ENCODE assay signal across 20 cellular contexts in the genomic region with DNA sequence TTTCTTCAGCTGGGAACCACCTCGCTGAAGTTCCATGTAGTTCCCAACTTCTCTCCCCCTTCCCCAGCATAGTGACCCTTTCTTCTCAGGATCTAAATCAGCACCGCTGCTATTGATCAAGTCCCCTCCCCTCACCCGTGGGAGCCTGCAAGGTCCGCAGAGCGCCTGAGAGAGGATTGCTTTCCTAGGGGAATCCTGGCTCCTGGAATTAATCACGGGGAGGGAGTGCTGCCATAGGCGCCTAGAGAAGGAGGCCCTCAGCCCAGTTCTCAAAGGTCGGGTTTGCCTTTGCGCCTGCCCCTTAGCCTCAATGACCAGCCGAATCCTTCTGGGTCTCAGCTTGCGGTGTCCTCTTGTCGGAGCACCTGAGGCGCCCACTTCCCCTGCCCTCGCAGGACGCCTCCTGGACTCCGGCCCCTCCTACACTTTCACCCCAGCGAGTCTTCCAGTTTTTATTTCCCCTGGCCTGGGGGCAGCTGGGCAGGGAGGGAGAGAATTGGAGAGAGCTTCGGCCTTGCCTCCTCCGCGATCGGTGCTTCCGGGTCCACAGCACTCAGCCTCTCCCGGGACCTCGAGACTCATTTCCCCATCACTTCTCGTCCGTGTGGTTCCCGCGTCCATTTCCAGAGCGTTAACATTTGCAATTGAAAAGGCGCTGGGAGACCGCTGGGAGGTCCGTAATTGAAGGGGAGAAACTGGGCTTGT. TPM values are rescaled to one million over a fixed set of nuclear protein-coding genes. Genes with fewer than 3 reads are reported as not detected.
DNase-seq lines count a peak whose midpoint lies in the region; ATAC-seq, FAIRE-seq and TF ChIP-seq lines count a peak whose summit lies in the region.
"Had no signal": no experiment of that assay in that cellular context is flagged by ENCODE, and none has a peak within 500 bp of the region (broad histone marks: within the 10 kb centered on the region; RNA-seq: fewer than 3 reads in every experiment).

No MANE protein-coding gene starts in this region.

- H3K36me3 Mint-ChIP-seq in activated T-helper 1 cell treated with anti-CD3 and anti-CD28 coated beads, Interleukin-12 subunit alpha, Interleukin-12 subunit beta, Interleukin-2, Interleukin-4 antibody, amounts not matched to agents 30 ng/mL and 10 ng/mL and 1 ng/mL, durations not matched to agents 14 hours and 24 hours and 36 hours (ENCODE audit: low read depth): peaks cover 3% of the 10 kb centered on the region

- peak overlapping the region; percentile 15 to 66 for H3K4me3 Mint-ChIP-seq in stimulated activated naive CD8-positive, alpha-beta T cell treated with anti-CD3 and anti-CD28 coated beads, Interleukin-15, amount 100 ng/mL, for 72 hours
- no peak overlapping the region for H3K4me3 Mint-ChIP-seq in activated T-helper 1 cell treated with anti-CD3 and anti-CD28 coated beads, Interleukin-12 subunit alpha, Interleukin-12 subunit beta, Interleukin-2, Interleukin-4 antibody, amounts not matched to agents 30 ng/mL and 10 ng/mL and 1 ng/mL, durations not matched to agents 14 hours and 24 hours and 36 hours

- H3K27me3 ChIP-seq in HepG2 (ENCODE audit: control insufficient read depth in 1 of 2, insufficient read depth in 2 of 2, low read length in 2 of 2) (peaks cover 45 to 94% of the 10 kb centered on the region in 2 experiments), sigmoid colon (peaks cover 77 to 100% (median 100%) of the 10 kb centered on the region in 3 donors)

- TF ChIP-seq RAD21 in HepG2 (CRISPR knock-in tag; IDR thresholded peaks at IDR 0.05): no peak

- peaks cover 93% of the 10 kb centered on the region for H3K4me1 Mint-ChIP-seq in stimulated activated naive CD8-positive, alpha-beta T cell treated with anti-CD3 and anti-CD28 coated beads, Interleukin-15, amount 100 ng/mL, for 72 hours
- H3K4me1 Mint-ChIP-seq in activated T-helper 1 cell treated with anti-CD3 and anti-CD28 coated beads, Interleukin-12 subunit alpha, Interleukin-12 subunit beta, Interleukin-2, Interleukin-4 antibody, amounts not matched to agents 30 ng/mL and 10 ng/mL and 1 ng/mL, durations not matched to agents 14 hours and 24 hours and 36 hours (ENCODE audit: low read depth): peaks cover 5% of the 10 kb centered on the region

- H3K9me3 ChIP-seq in HepG2 (ENCODE audit: low read length) (no peaks in the 10 kb centered on the region), sigmoid colon (no peaks in the 10 kb centered on the region)
- H3K9me3 ChIP-seq: gastrocnemius medialis, HAP-1 had no signal

- in situ Hi-C loops in HepG2 (cut with HindIII; ENCODE audit: extremely low pct_ligation_motif_present, low pct_unique_long_range_greater_than_20kb): no loop called here

- peaks cover 100% of the 10 kb centered on the region for H3K27me3 Mint-ChIP-seq in stimulated activated naive CD8-positive, alpha-beta T cell treated with anti-CD3 and anti-CD28 coated beads, Interleukin-15, amount 100 ng/mL, for 72 hours
- H3K27me3 Mint-ChIP-seq in activated T-helper 1 cell treated with anti-CD3 and anti-CD28 coated beads, Interleukin-12 subunit alpha, Interleukin-12 subunit beta, Interleukin-2, Interleukin-4 antibody, amounts not matched to agents 30 ng/mL and 10 ng/mL and 1 ng/mL, durations not matched to agents 14 hours and 24 hours and 36 hours (ENCODE audit: insufficient read depth): peaks cover 69% of the 10 kb centered on the region

- DNase-seq in stimulated activated naive CD8-positive, alpha-beta T cell treated with anti-CD3 and anti-CD28 coated beads, Interleukin-15, amount 100 ng/mL, for 72 hours: no peak
- no peak for DNase-seq in stimulated activated naive CD8-positive, alpha-beta T cell treated with anti-CD3 and anti-CD28 coated beads, Interleukin-15, Interleukin-2, amounts not matched to agents 100 U/mL and 50 U/mL, for 24 hours
- no peak for DNase-seq in activated T-helper 1 cell treated with anti-CD3 and anti-CD28 coated beads, Interleukin-12 subunit alpha, Interleukin-12 subunit beta, Interleukin-2, Interleukin-4 antibody, amounts not matched to agents 30 ng/mL and 10 ng/mL and 1 ng/mL, durations not matched to agents 14 hours and 24 hours and 36 hours (ENCODE audit: low spot score)
- DNase-seq in HepG2 (ENCODE audit: low spot score) (no peak), erythroblast (lab: John Stamatoyannopoulos, UW) (no peak), sigmoid colon (no peak), activated gamma-delta T cell treated with Interleukin-2 at 50 U/mL for 16 hours (no peak), posterior vena cava (ENCODE audit: low spot score) (no peak)
- DNase-seq: activated T-cell treated with anti-CD3 and anti-CD28 coated beads, Interleukin-2, amount 50 U/mL, for 1 hour; AML-193; gastrocnemius medialis; MM.1S; naive thymus-derived CD8-positive, alpha-beta T cell; NCI-H1930; SHP77 had no signal

- no peaks in the 10 kb centered on the region for H3K9me3 Mint-ChIP-seq in stimulated activated naive CD8-positive, alpha-beta T cell treated with anti-CD3 and anti-CD28 coated beads, Interleukin-15, amount 100 ng/mL, for 72 hours
- H3K9me3 Mint-ChIP-seq in activated T-helper 1 cell treated with anti-CD3 and anti-CD28 coated beads, Interleukin-12 subunit alpha, Interleukin-12 subunit beta, Interleukin-2, Interleukin-4 antibody, amounts not matched to agents 30 ng/mL and 10 ng/mL and 1 ng/mL, durations not matched to agents 14 hours and 24 hours and 36 hours: no peaks in the 10 kb centered on the region
- H3K9me3 Mint-ChIP-seq: naive thymus-derived CD8-positive, alpha-beta T cell had no signal

- H3K36me3 ChIP-seq in HepG2 (replicated peaks in 1 of 2; ENCODE audit: control insufficient read depth in 1 of 2, insufficient read depth in 2 of 2, low read length in 2 of 2) (no peaks in the 10 kb centered on the region), sigmoid colon (no peaks in the 10 kb centered on the region)
- H3K36me3 ChIP-seq: gastrocnemius medialis had no signal

- TF ChIP-seq CTCF in HepG2 (CRISPR knock-in tag; IDR thresholded peaks at IDR 0.05) (no peak), sigmoid colon (IDR thresholded peaks at IDR 0.05) (no peak)

- intact Hi-C loops in activated T-helper 1 cell treated with anti-CD3 and anti-CD28 coated beads, Interleukin-12 subunit alpha, Interleukin-12 subunit beta, Interleukin-2, Interleukin-4 antibody, amounts not matched to agents 30 ng/mL and 10 ng/mL and 1 ng/mL, durations not matched to agents 14 hours and 24 hours and 36 hours (cut with micrococcal nuclease): loop anchor here (1.0 kb wide), 1 partner anchor 10 kb away; no protein-coding TSS in a partner anchor
- intact Hi-C loops in HepG2 (cut with micrococcal nuclease; ENCODE audit: unreplicated experiment) (no loop called here), sigmoid colon (cut with DNase I) (no loop called here), posterior vena cava (cut with DNase I) (loop anchor here in 1 of 2 donors (5.0 kb wide), 1 partner anchor 280 kb away; no protein-coding TSS in a partner anchor)

- H3K27ac Mint-ChIP-seq in stimulated activated naive CD8-positive, alpha-beta T cell treated with anti-CD3 and anti-CD28 coated beads, Interleukin-15, amount 100 ng/mL, for 72 hours: peak overlapping the region in 1 of 2 donors; percentile 76
- H3K27ac Mint-ChIP-seq in activated T-helper 1 cell treated with anti-CD3 and anti-CD28 coated beads, Interleukin-12 subunit alpha, Interleukin-12 subunit beta, Interleukin-2, Interleukin-4 antibody, amounts not matched to agents 30 ng/mL and 10 ng/mL and 1 ng/mL, durations not matched to agents 14 hours and 24 hours and 36 hours: peak overlapping the region; percentile 68

- H3K4me2 ChIP-seq in HepG2 (ENCODE audit: low read depth, low read length): no peak overlapping the region

- H3K27ac ChIP-seq in HepG2 (ENCODE audit: extremely low read length, insufficient read depth, low read length): no peak overlapping the region
- no peak overlapping the region for H3K27ac ChIP-seq in sigmoid colon
- H3K27ac ChIP-seq: gastrocnemius medialis had no signal

- POLR2A ChIA-PET in HepG2 (lab: Yijun Ruan, JAX): no interaction called here

- no TSS peak for BruUV-seq in HepG2 (replicated peaks; lab: Mats Ljungman, UMichigan)

- H4K20me1 ChIP-seq in HepG2 (ENCODE audit: insufficient read depth, low read length): no peaks in the 10 kb centered on the region; the same call in 1 of the 2 replicates

- no peak overlapping the region for H3K9ac ChIP-seq in HepG2 (ENCODE audit: insufficient read depth, low read depth, low read length)

- no peak for TF ChIP-seq EP300 in HepG2 (IDR thresholded peaks at IDR 0.05; ENCODE audit: low read depth in 2 of 2, low read length in 2 of 2)
- TF ChIP-seq EP300 in HepG2 (CRISPR knock-in tag; IDR thresholded peaks at IDR 0.05; ENCODE audit: borderline replicate concordance): no peak
- TF ChIP-seq EP300 in sigmoid colon (IDR thresholded peaks at IDR 0.05): no peak

- H3K4me3 ChIP-seq in HepG2 (replicated peaks in 1 of 3; ENCODE audit: insufficient read depth in 1 of 3, low read depth in 2 of 3, low read length in 3 of 3) (no peak overlapping the region), sigmoid colon (no peak overlapping the region)
- H3K4me3 ChIP-seq: gastrocnemius medialis, HAP-1, lung had no signal

- TF ChIP-seq POLR2A in HepG2 (IDR thresholded peaks at IDR 0.05; ENCODE audit: insufficient read depth in 1 of 2, low read depth in 2 of 2, low read length in 2 of 2): no peak
- TF ChIP-seq POLR2A in erythroblast (IDR thresholded peaks at IDR 0.05; ENCODE audit: low read length): no peak
- TF ChIP-seq POLR2A in sigmoid colon (IDR thresholded peaks at IDR 0.05): no peak

- H2AFZ ChIP-seq in HepG2 (ENCODE audit: low read length): no peak overlapping the region

- H3K4me1 ChIP-seq in HepG2 (ENCODE audit: insufficient read depth, low read length) (peaks cover 11% of the 10 kb centered on the region), sigmoid colon (peaks cover 0 to 57% (median 52%) of the 10 kb centered on the region in 4 donors)

- H3K79me2 ChIP-seq in HepG2 (ENCODE audit: insufficient read depth, low read length): no peaks in the 10 kb centered on the region

- no peak for FAIRE-seq in HepG2 (lab: Jason Lieb, UNC)

- 32% methylated on average over 32 of the region's 32 CpGs for WGBS in HepG2 (ENCODE audit: low lambda C conversion rate)
- WGBS in sigmoid colon, 2 donors: 4 to 11% methylated on average over 32 of the region's 32 CpGs

- no peak for ATAC-seq in stimulated activated naive CD8-positive, alpha-beta T cell treated with anti-CD3 and anti-CD28 coated beads, Interleukin-15, amount 100 ng/mL, for 72 hours
- no peak for ATAC-seq in stimulated activated naive CD8-positive, alpha-beta T cell treated with anti-CD3 and anti-CD28 coated beads, Interleukin-15, Interleukin-2, amounts not matched to agents 100 U/mL and 50 U/mL, for 24 hours
- ATAC-seq in HepG2: no peak
- ATAC-seq: gastrocnemius medialis; naive thymus-derived CD8-positive, alpha-beta T cell had no signal

- CTCF ChIA-PET in HepG2 (lab: Yijun Ruan, JAX; ENCODE audit: low intra/inter-chr PET ratio, low total read pairs): no interaction called here

RNA-seq across cellular contexts. Expression of gene NKX2-2, which starts 3.1 kb away (rescaled TPM):
- total RNA-seq in activated T-helper 1 cell treated with anti-CD3 and anti-CD28 coated beads, Interleukin-12 subunit alpha, Interleukin-12 subunit beta, Interleukin-2, Interleukin-4 antibody, amounts not matched to agents 30 ng/mL and 10 ng/mL and 1 ng/mL, durations not matched to agents 14 hours and 24 hours and 36 hours: not detected in 2 replicates
- total RNA-seq in HepG2 (2016; rRNA removed; fragmentation: Illumina TruSeq; extraction: Trizol) (not detected in 2 replicates), sigmoid colon (not detected), posterior vena cava (under 1 TPM; 0.23 to 0.33 TPM)
- not detected in 2 replicates for total RNA-seq in HepG2 (2016; cell fraction: cytosol; rRNA removed; fragmentation: Illumina TruSeq; extraction: Trizol; ENCODE audit: low read depth)
- not detected in 2 replicates for total RNA-seq in HepG2 (2016; cell fraction: insoluble cytoplasmic fraction; rRNA removed; fragmentation: Illumina TruSeq; extraction: Trizol)
- total RNA-seq in HepG2 (2016; cell fraction: membrane; rRNA removed; fragmentation: Illumina TruSeq; extraction: Trizol): not detected in 2 replicates
- not detected in 2 replicates for total RNA-seq in HepG2 (2016; cell fraction: nucleus; rRNA removed; fragmentation: Illumina TruSeq; extraction: Trizol)
- polyA plus RNA-seq in HepG2 (2011; rRNA removed) (not detected in 2 replicates), sigmoid colon (under 1 TPM; 0.23 to 0.60 (median 0.46) TPM)
- not detected in 2 replicates for polyA plus RNA-seq in HepG2 (2011; cell fraction: cytosol; rRNA removed)
- polyA plus RNA-seq in HepG2 (2011; cell fraction: nucleus; rRNA removed): not detected in 2 replicates
- not detected in 2 replicates for polyA plus RNA-seq in HepG2 (2012)
- not detected in 2 replicates for polyA plus RNA-seq in HepG2 (2016; cell fraction: cytosol; fragmentation: Illumina TruSeq; extraction: Trizol; ENCODE audit: low read depth)
- polyA plus RNA-seq in HepG2 (2016; cell fraction: insoluble cytoplasmic fraction; fragmentation: Illumina TruSeq; extraction: Trizol; ENCODE audit: low read depth): not detected in 2 replicates
- polyA plus RNA-seq in HepG2 (2016; cell fraction: membrane; fragmentation: Illumina TruSeq; extraction: Trizol; ENCODE audit: low read depth): not detected in 2 replicates
- not detected in 2 replicates for polyA plus RNA-seq in HepG2 (2016; cell fraction: nucleus; fragmentation: Illumina TruSeq; extraction: Trizol; ENCODE audit: insufficient read depth, low read depth)
- not detected in 2 replicates for polyA minus RNA-seq in HepG2 (2011; rRNA and poly(A)+ RNA removed; ENCODE audit: low replicate concordance)
- not detected in 2 replicates for polyA minus RNA-seq in HepG2 (2011; cell fraction: cytosol; rRNA and poly(A)+ RNA removed)
- polyA minus RNA-seq in HepG2 (2011; cell fraction: nucleus; rRNA and poly(A)+ RNA removed): not detected in 2 replicates
- total RNA-seq: gastrocnemius medialis; lung; naive thymus-derived CD8-positive, alpha-beta T cell; NCI-H460; renal cortical epithelial cell; subcutaneous adipose tissue had no signal
- polyA plus RNA-seq: lung; naive thymus-derived CD8-positive, alpha-beta T cell had no signal
